ENCODE assay signal across 1 cellular context in the genomic region with DNA sequence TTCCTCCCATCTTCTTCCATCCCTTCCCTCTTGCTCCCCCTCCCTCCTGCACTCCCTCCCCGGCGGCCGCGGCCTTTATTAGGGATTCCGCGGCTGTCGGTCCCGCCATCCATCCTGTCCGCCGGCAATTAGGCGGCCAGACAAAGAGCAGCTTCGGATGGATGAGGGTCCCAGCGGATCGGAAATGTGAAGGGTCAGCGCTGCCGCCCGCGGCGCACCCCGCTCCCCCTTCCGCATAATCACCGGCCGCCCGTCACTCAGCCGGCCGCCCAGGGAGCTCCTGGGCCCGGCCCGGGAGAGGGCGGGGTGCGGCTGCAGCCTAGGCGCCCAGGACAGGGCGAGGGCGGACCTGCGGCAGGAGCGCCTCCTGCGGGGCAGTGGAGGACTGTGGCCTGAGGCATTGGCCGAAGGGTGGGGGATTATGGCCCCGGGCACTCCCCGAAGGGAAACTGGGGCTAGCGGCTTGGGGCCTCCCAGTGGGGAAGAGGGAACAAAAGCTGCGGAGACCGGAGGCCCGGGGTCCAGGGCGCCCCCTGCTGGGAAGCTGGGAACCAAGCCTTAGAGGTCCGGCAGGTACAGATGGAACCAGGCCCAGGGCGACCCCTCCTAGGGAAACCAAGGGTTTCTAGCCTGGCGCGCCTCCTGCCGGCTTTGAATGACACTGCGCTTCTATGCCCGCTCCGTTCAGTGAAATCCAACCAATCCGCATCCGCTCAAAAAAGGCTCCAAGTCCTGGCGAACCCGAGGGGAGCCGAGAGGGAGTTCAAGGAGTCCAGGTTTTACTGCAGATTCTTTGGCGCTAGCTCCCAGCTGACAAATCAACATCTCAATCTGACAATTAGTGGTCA.
TF ChIP-seq lines count a peak whose summit lies in the region.

No MANE protein-coding gene starts in this region.

TF ChIP-seq in SK-N-SH treated with all-trans-retinoic acid at 6 μM for 48 hours, 23 proteins besides CTCF, POLR2A, EP300 and RAD21 (continued from another document):
- TF ChIP-seq, protein P1, sequence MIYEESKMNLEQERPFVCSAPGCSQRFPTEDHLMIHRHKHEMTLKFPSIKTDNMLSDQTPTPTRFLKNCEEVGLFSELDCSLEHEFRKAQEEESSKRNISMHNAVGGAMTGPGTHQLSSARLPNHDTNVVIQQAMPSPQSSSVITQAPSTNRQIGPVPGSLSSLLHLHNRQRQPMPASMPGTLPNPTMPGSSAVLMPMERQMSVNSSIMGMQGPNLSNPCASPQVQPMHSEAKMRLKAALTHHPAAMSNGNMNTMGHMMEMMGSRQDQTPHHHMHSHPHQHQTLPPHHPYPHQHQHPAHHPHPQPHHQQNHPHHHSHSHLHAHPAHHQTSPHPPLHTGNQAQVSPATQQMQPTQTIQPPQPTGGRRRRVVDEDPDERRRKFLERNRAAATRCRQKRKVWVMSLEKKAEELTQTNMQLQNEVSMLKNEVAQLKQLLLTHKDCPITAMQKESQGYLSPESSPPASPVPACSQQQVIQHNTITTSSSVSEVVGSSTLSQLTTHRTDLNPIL (CRISPR knock-in tag; IDR thresholded peaks at IDR 0.05; ENCODE audit: low read depth), result no peak
- no peak for TF ChIP-seq ZFP30 (CRISPR knock-in tag; IDR thresholded peaks at IDR 0.05)
- TF ChIP-seq, protein P2, sequence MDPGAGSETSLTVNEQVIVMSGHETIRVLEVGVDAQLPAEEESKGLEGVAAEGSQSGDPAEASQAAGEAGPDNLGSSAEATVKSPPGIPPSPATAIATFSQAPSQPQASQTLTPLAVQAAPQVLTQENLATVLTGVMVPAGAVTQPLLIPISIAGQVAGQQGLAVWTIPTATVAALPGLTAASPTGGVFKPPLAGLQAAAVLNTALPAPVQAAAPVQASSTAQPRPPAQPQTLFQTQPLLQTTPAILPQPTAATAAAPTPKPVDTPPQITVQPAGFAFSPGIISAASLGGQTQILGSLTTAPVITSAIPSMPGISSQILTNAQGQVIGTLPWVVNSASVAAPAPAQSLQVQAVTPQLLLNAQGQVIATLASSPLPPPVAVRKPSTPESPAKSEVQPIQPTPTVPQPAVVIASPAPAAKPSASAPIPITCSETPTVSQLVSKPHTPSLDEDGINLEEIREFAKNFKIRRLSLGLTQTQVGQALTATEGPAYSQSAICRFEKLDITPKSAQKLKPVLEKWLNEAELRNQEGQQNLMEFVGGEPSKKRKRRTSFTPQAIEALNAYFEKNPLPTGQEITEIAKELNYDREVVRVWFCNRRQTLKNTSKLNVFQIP (CRISPR knock-in tag; IDR thresholded peaks at IDR 0.05; ENCODE audit: borderline replicate concordance, low read depth), result no peak
